25 cellular contexts compared by ENCODE assay signal in genomic region chr3:77889616-77890015, GRCh38.
"Had no signal": no experiment of that assay in that cellular context is flagged by ENCODE, and none has a peak within 500 bp of the region (broad histone marks: within the 10 kb centered on the region; RNA-seq: fewer than 3 reads in every experiment).

No MANE protein-coding gene starts in this region.

- H3K27me3 Mint-ChIP-seq: dendritic cell treated with granulocyte-macrophage colony-stimulating factor and Interleukin-4, amounts not matched to agents 40 ng/mL and 50 ng/mL, for 4 days; effector memory CD8-positive, alpha-beta T cell had no signal

- H3K4me3 Mint-ChIP-seq: dendritic cell treated with granulocyte-macrophage colony-stimulating factor and Interleukin-4, amounts not matched to agents 40 ng/mL and 50 ng/mL, for 4 days; effector memory CD8-positive, alpha-beta T cell; endodermal cell had no signal

- ATAC-seq: effector memory CD8-positive, alpha-beta T cell; esophagus mucosa; foreskin keratinocyte; gastrocnemius medialis; gastroesophageal sphincter; heart left ventricle; heart right ventricle had no signal

- H3K27me3 ChIP-seq: colonic mucosa, dorsolateral prefrontal cortex, esophagus muscularis mucosa, esophagus squamous epithelium, foreskin keratinocyte, gastrocnemius medialis, gastroesophageal sphincter, heart left ventricle, heart right ventricle had no signal

- H3K4me1 ChIP-seq: colonic mucosa, esophagus muscularis mucosa, esophagus squamous epithelium, foreskin keratinocyte, gastrocnemius medialis, gastroesophageal sphincter, heart left ventricle, heart right ventricle had no signal

- H3K36me3 ChIP-seq: colonic mucosa, esophagus muscularis mucosa, esophagus squamous epithelium, gastrocnemius medialis, gastroesophageal sphincter, heart left ventricle, heart right ventricle had no signal

- H3K4me1 Mint-ChIP-seq: endodermal cell had no signal

- H3K27ac ChIP-seq: colonic mucosa, coronary artery, dorsolateral prefrontal cortex, epithelial cell of prostate, esophagus muscularis mucosa, esophagus squamous epithelium, foreskin keratinocyte, gastrocnemius medialis, gastroesophageal sphincter, heart left ventricle, heart right ventricle had no signal

- DNase-seq: colonic mucosa; cortex of kidney; dermis blood vessel endothelial cell; dorsolateral prefrontal cortex; effector CD4-positive, alpha-beta T cell; effector CD8-positive, alpha-beta T cell; effector memory CD4-positive, alpha-beta T cell; effector memory CD8-positive, alpha-beta T cell; endodermal cell; erythroblast; esophagus squamous epithelium; foreskin fibroblast; foreskin keratinocyte; foreskin melanocyte; gastrocnemius medialis; glutamatergic neuron; head of caudate nucleus; heart left ventricle; heart right ventricle had no signal

- H3K9me3 ChIP-seq: colonic mucosa, esophagus muscularis mucosa, esophagus squamous epithelium, gastrocnemius medialis, gastroesophageal sphincter, heart left ventricle had no signal

- H3K9me3 Mint-ChIP-seq: dendritic cell treated with granulocyte-macrophage colony-stimulating factor and Interleukin-4, amounts not matched to agents 40 ng/mL and 50 ng/mL, for 4 days; endodermal cell had no signal

- H3K27ac Mint-ChIP-seq: dendritic cell treated with granulocyte-macrophage colony-stimulating factor and Interleukin-4, amounts not matched to agents 40 ng/mL and 50 ng/mL, for 4 days; effector memory CD8-positive, alpha-beta T cell; endodermal cell had no signal

- H3K4me3 ChIP-seq: colonic mucosa, coronary artery, dorsolateral prefrontal cortex, esophagus muscularis mucosa, esophagus squamous epithelium, gastrocnemius medialis, gastroesophageal sphincter, heart left ventricle, heart right ventricle had no signal
